ENCODE assay signal across 9 cellular contexts in the genomic region with DNA sequence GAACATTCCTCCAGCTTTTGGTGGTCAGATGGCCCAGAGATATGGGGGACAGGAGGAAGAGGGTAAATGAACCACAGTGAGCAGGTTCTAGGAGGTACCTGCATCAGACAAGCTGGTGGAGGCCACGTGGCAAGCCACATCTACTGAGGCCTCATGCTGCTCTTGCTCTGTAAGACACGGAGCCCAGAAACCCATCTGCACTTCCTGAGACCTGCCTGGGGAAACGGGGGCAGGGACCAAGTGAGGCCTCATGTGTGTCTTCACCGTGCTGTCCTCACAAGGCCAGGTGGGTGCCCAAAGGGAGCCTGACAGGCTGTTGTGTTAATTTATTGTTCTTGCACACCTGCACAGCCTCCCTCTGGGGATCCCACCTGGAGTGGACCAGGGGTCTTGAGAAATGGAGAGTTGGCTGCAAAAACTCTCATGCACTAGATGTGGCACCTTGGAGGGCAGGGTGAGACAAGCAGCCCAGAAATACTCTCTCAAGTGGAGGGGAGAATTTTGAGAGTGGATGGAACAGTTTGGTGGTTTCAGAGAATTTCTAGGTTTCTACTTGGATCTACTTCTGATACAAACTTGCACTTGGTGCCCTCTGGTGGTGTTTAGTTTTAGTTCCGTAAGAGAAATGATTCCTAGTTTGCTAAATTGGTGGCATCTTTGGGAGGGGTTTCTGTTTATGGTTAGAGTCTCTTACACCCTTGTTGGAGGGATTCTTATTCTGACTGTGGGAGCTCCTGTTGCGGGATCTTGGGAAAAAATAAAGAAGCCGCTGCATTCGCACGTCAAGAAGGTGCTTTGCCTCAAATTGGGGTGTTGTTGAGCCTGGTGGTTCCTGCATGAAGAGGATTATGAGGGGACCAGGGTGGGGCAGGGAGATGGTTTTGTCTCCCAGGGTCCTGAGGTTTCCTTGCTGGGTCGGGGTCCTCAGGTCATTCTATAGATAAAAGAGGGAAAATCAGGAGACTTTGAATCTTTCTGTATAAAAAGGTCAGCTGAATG. TPM values are rescaled to one million over a fixed set of nuclear protein-coding genes. Genes with fewer than 3 reads are reported as not detected.
DNase-seq lines count a peak whose midpoint lies in the region; ATAC-seq, FAIRE-seq and TF ChIP-seq lines count a peak whose summit lies in the region.
"Had no signal": no experiment of that assay in that cellular context is flagged by ENCODE, and none has a peak within 500 bp of the region (broad histone marks: within the 10 kb centered on the region; RNA-seq: fewer than 3 reads in every experiment).

No MANE protein-coding gene starts in this region.

- no peak for TF ChIP-seq POLR2A in upper lobe of left lung (IDR thresholded peaks at IDR 0.05)

- TF ChIP-seq EP300 in upper lobe of left lung (IDR thresholded peaks at IDR 0.05): no peak

- H3K9ac ChIP-seq in astrocyte (ENCODE audit: low read length): no peak overlapping the region

- H3K36me3 ChIP-seq in astrocyte (ENCODE audit: insufficient read depth, low read length) (no peaks in the 10 kb centered on the region), upper lobe of left lung (no peaks in the 10 kb centered on the region)

- WGBS in upper lobe of left lung, 2 donors: 51% methylated on average over 8 to 10 of the region's 10 CpGs

- peak; percentile 85 for FAIRE-seq in astrocyte (lab: Jason Lieb, UNC)
- FAIRE-seq: colon had no signal

- H3K27me3 Mint-ChIP-seq in astrocyte (ENCODE audit: low read depth, unreplicated experiment): peaks cover 34% of the 10 kb centered on the region

- TF ChIP-seq CTCF in astrocyte (IDR thresholded peaks at IDR 0.05; ENCODE audit: insufficient read depth, low read depth, low read length) (peak; percentile 54), upper lobe of left lung (IDR thresholded peaks at IDR 0.05) (peak in 4 of 6 experiments; percentile 20 to 46 (median 40))

- no peaks in the 10 kb centered on the region for H3K79me2 ChIP-seq in astrocyte (ENCODE audit: insufficient read depth, low read length)

- H2AFZ ChIP-seq in astrocyte (ENCODE audit: low read depth, low read length): no peak overlapping the region

- H3K4me1 ChIP-seq in astrocyte (ENCODE audit: insufficient read depth, low read length): no peaks in the 10 kb centered on the region
- no peaks in the 10 kb centered on the region for H3K4me1 ChIP-seq in upper lobe of left lung

- no peaks in the 10 kb centered on the region for H3K36me3 Mint-ChIP-seq in astrocyte (ENCODE audit: low read depth, unreplicated experiment)

- peaks cover 3% of the 10 kb centered on the region for H3K27me3 ChIP-seq in astrocyte (ENCODE audit: insufficient read depth, low read length)
- H3K27me3 ChIP-seq in upper lobe of left lung: no peaks in the 10 kb centered on the region

- H3K4me3 Mint-ChIP-seq in astrocyte (ENCODE audit: unreplicated experiment): no peak overlapping the region

- no peak overlapping the region for H3K27ac ChIP-seq in astrocyte (ENCODE audit: low read depth, low read length)
- H3K27ac ChIP-seq in upper lobe of left lung: no peak overlapping the region

- no peaks in the 10 kb centered on the region for H3K9me3 Mint-ChIP-seq in astrocyte (ENCODE audit: unreplicated experiment)

- H3K4me1 Mint-ChIP-seq in astrocyte (ENCODE audit: low read depth, unreplicated experiment): peaks cover 5% of the 10 kb centered on the region

- H4K20me1 ChIP-seq in astrocyte (ENCODE audit: insufficient read depth, low read length): no peaks in the 10 kb centered on the region

- no peak overlapping the region for H3K4me3 ChIP-seq in astrocyte (ENCODE audit: insufficient read depth, low read depth, low read length)
- no peak overlapping the region for H3K4me3 ChIP-seq in upper lobe of left lung

- no peak overlapping the region for H3K4me2 ChIP-seq in astrocyte (ENCODE audit: low read length)

- no peak overlapping the region for H3K27ac Mint-ChIP-seq in astrocyte (ENCODE audit: unreplicated experiment)

- peak; percentile 55 for DNase-seq in A172 (ENCODE audit: low spot score)
- peak; percentile 67 for DNase-seq in EH (ENCODE audit: low read depth)
- DNase-seq in NCI-H1694 (lab: John Stamatoyannopoulos, UW): peak; percentile 39
- peak; percentile 35 for DNase-seq in astrocyte (ENCODE audit: low read depth)
- DNase-seq in iris pigment epithelial cell (ENCODE audit: low read depth): peak; percentile 58
- no peak for DNase-seq in upper lobe of left lung

- no peaks in the 10 kb centered on the region for H3K9me3 ChIP-seq in astrocyte (ENCODE audit: insufficient read depth, low read depth, low read length)
- H3K9me3 ChIP-seq in upper lobe of left lung: no peaks in the 10 kb centered on the region

- ATAC-seq in upper lobe of left lung (ENCODE audit: low FRiP score in 2 of 2): peak in 1 of 2 donors; percentile 43
- no peak for ATAC-seq in HG03354 (IDR thresholded peaks at IDR 0.05; ENCODE audit: poor library complexity, severe bottlenecking, unreplicated experiment)
- ATAC-seq in HG03342 (IDR thresholded peaks at IDR 0.05; ENCODE audit: unreplicated experiment): no peak

RNA-seq across cellular contexts. Expression of gene SLC6A2, which starts 47.5 kb away (rescaled TPM):
- 6.4 and 7.4 TPM in 2 replicates for total RNA-seq in A172 (2014; rRNA removed; shearing (Covaris generic))
- not detected in 2 replicates for total RNA-seq in astrocyte
- total RNA-seq in upper lobe of left lung: under 1 TPM in 1 of 6 donors, not detected in 5; 0.20 TPM

Comparison
In these comparisons a context has a peak if more than half of its experiments do, and no peak if none do; other contexts are left out.
1. DNase-seq: peak in A172 (single experiment), EH (single experiment), NCI-H1694 (single experiment), astrocyte (single experiment) and iris pigment epithelial cell (single experiment); none in upper lobe of left lung (0 of 2).